Comparison of ENCODE assay signal across 8 cellular contexts in the genomic region with DNA sequence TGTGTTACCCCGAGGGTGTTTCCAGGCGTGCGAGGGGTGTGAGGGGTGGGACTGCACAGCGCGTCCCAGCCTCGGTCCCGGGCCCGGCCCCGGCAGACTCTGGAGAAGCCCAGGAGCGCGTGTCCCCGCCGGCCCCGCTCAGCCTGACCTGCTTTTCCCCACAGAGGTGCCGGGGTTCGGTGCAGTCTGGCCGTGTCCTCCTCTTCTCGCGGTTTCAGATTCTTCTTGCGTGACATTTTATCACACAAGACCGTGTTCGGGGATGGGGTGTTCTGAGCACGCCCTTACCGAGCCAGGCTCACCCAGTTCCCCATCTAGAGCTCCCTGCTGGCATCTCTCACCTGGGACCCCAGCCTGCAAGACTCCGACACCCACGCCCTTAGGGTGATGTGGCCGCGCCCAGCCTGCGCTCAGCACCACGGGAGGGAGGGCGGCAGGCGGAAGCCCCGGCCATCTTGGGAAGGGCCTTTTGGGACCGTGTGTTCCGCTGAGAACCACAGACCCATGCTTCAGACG.
DNase-seq lines count a peak whose midpoint lies in the region; ATAC-seq, FAIRE-seq and TF ChIP-seq lines count a peak whose summit lies in the region.

No MANE protein-coding gene starts in this region.

- H3K4me3 ChIP-seq in astrocyte (ENCODE audit: insufficient read depth, low read depth, low read length) (no peak overlapping the region), muscle layer of colon (ENCODE audit: low read depth in 1 of 2, low read length in 2 of 2) (peak overlapping the region; percentile 26 to 54), stomach smooth muscle (ENCODE audit: low read length in 2 of 2) (peak overlapping the region; percentile 60 to 79), MM.1S (ENCODE audit: low read length) (no peak overlapping the region)

- no peaks in the 10 kb centered on the region for H3K79me2 ChIP-seq in astrocyte (ENCODE audit: insufficient read depth, low read length)
- no peaks in the 10 kb centered on the region for H3K79me2 ChIP-seq in MM.1S (ENCODE audit: low read length)

- H3K9me3 ChIP-seq in astrocyte (ENCODE audit: insufficient read depth, low read depth, low read length) (no peaks in the 10 kb centered on the region), muscle layer of colon (ENCODE audit: low read length) (no peaks in the 10 kb centered on the region), stomach smooth muscle (ENCODE audit: control insufficient read depth in 2 of 2, low read length in 2 of 2) (no peaks in the 10 kb centered on the region), MM.1S (replicated peaks; ENCODE audit: insufficient read depth, low read length) (no peaks in the 10 kb centered on the region)

- TF ChIP-seq CTCF in astrocyte (IDR thresholded peaks at IDR 0.05; ENCODE audit: insufficient read depth, low read depth, low read length): no peak
- no peak for TF ChIP-seq CTCF in MM.1S (IDR thresholded peaks at IDR 0.05; ENCODE audit: low read length)

- no peak overlapping the region for H3K4me3 Mint-ChIP-seq in astrocyte (ENCODE audit: unreplicated experiment)

- H3K27ac Mint-ChIP-seq in astrocyte (ENCODE audit: unreplicated experiment): no peak overlapping the region

- H3K27me3 Mint-ChIP-seq in astrocyte (ENCODE audit: low read depth, unreplicated experiment): peaks cover 39% of the 10 kb centered on the region

- H3K36me3 Mint-ChIP-seq in astrocyte (ENCODE audit: low read depth, unreplicated experiment): no peaks in the 10 kb centered on the region

- H4K20me1 ChIP-seq in astrocyte (ENCODE audit: insufficient read depth, low read length) (no peaks in the 10 kb centered on the region), MM.1S (ENCODE audit: insufficient read depth, low read length) (no peaks in the 10 kb centered on the region)

- no peaks in the 10 kb centered on the region for H3F3A ChIP-seq in MM.1S (ENCODE audit: insufficient read depth, low read length)

- ATAC-seq in GM19455 (IDR thresholded peaks at IDR 0.05; ENCODE audit: unreplicated experiment): no peak

- no peaks in the 10 kb centered on the region for H3K4me1 ChIP-seq in astrocyte (ENCODE audit: insufficient read depth, low read length)
- H3K4me1 ChIP-seq in muscle layer of colon (ENCODE audit: insufficient read depth, low read length): no peaks in the 10 kb centered on the region
- H3K4me1 ChIP-seq in stomach smooth muscle (ENCODE audit: control insufficient read depth, insufficient read depth, low read length): peaks cover 10% of the 10 kb centered on the region
- no peaks in the 10 kb centered on the region for H3K4me1 ChIP-seq in MM.1S (ENCODE audit: low read length)

- H3K9ac ChIP-seq in astrocyte (ENCODE audit: low read length) (no peak overlapping the region), muscle layer of colon (ENCODE audit: low read length) (no peak overlapping the region), stomach smooth muscle (ENCODE audit: low read length in 2 of 2) (peak overlapping the region; percentile 47 to 58), MM.1S (ENCODE audit: low read length) (no peak overlapping the region)

- peak; percentile 41 to 81 for DNase-seq in SHP77 (lab: John Stamatoyannopoulos, UW)
- peak; percentile 2 for DNase-seq in astrocyte (ENCODE audit: low read depth)
- DNase-seq in putamen (ENCODE audit: low spot score): no peak
- DNase-seq in MM.1S: no peak
- no peak for DNase-seq in HT-29 (ENCODE audit: low spot score)

- no peaks in the 10 kb centered on the region for H3K36me3 ChIP-seq in astrocyte (ENCODE audit: insufficient read depth, low read length)
- no peaks in the 10 kb centered on the region for H3K36me3 ChIP-seq in muscle layer of colon (ENCODE audit: insufficient read depth, low read length)
- H3K36me3 ChIP-seq in stomach smooth muscle (ENCODE audit: control insufficient read depth in 2 of 2, insufficient read depth in 2 of 2, low read length in 2 of 2): peaks cover 0 to 4% of the 10 kb centered on the region in 2 donors
- H3K36me3 ChIP-seq in MM.1S (replicated peaks; ENCODE audit: insufficient read depth, low read length): no peaks in the 10 kb centered on the region

- H3K9me2 ChIP-seq in MM.1S (replicated peaks; ENCODE audit: insufficient read depth, low read length): no peaks in the 10 kb centered on the region

- peaks cover 3% of the 10 kb centered on the region for H3K9me3 Mint-ChIP-seq in astrocyte (ENCODE audit: unreplicated experiment)

- H3K27ac ChIP-seq in astrocyte (ENCODE audit: low read depth, low read length) (no peak overlapping the region), muscle layer of colon (ENCODE audit: low read depth, low read length) (peak overlapping the region; percentile 14), stomach smooth muscle (ENCODE audit: low read length) (no peak overlapping the region), MM.1S (ENCODE audit: low read length) (no peak overlapping the region)

- FAIRE-seq in astrocyte (lab: Jason Lieb, UNC): no peak

- no peak overlapping the region for H2AFZ ChIP-seq in astrocyte (ENCODE audit: low read depth, low read length)
- no peak overlapping the region for H2AFZ ChIP-seq in MM.1S (ENCODE audit: low read length)

- no peak overlapping the region for H3K4me2 ChIP-seq in astrocyte (ENCODE audit: low read length)
- no peak overlapping the region for H3K4me2 ChIP-seq in MM.1S (ENCODE audit: low read depth, low read length)

- H3K27me3 ChIP-seq in astrocyte (ENCODE audit: insufficient read depth, low read length): no peaks in the 10 kb centered on the region
- no peaks in the 10 kb centered on the region for H3K27me3 ChIP-seq in muscle layer of colon (ENCODE audit: control insufficient read depth in 1 of 2, insufficient read depth in 2 of 2, low read length in 2 of 2)
- H3K27me3 ChIP-seq in stomach smooth muscle (ENCODE audit: control insufficient read depth in 1 of 2, insufficient read depth in 2 of 2, low read length in 2 of 2): peaks cover 0 to 4% of the 10 kb centered on the region in 2 donors
- H3K27me3 ChIP-seq in MM.1S (replicated peaks; ENCODE audit: insufficient read depth, low read length): peaks cover 81% of the 10 kb centered on the region

- no peaks in the 10 kb centered on the region for H3K4me1 Mint-ChIP-seq in astrocyte (ENCODE audit: low read depth, unreplicated experiment)

Comparison
In these comparisons a context has a peak if more than half of its experiments do, and no peak if none do; other contexts are left out.
1. DNase-seq: peak in SHP77 (2 of 2) and astrocyte (single experiment); none in putamen (single experiment), MM.1S (single experiment) and HT-29 (single experiment).
2. H3K4me3 ChIP-seq: peak in muscle layer of colon (2 of 2) and stomach smooth muscle (2 of 2); none in astrocyte (single experiment) and MM.1S (single experiment).
3. H3K9ac ChIP-seq: peak in stomach smooth muscle (2 of 2); none in astrocyte (single experiment), muscle layer of colon (single experiment) and MM.1S (single experiment).